ENCODE assay signal across 1 cellular context in the genomic region with DNA sequence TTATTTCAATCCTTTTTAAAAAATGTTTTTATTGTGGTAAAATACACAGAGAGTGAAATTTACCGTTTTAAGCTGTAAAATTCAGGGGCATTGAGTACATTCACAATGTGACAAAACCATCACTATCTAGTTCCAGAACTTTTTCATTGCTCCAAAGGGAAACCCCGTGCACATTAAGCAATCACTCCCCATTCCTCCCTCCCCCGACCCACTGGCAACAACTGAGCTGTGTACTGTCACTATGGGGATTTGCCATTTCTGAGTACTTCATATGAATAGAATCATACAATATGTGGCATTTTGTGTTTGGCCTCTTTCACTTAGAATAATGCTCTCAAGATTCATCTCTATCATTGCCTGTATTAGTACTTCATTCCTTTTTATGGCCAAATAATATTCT.
TF ChIP-seq lines count a peak whose summit lies in the region.

No MANE protein-coding gene starts in this region.

TF ChIP-seq in SK-N-SH treated with all-trans-retinoic acid at 6 μM for 48 hours, 23 proteins besides CTCF, POLR2A, EP300 and RAD21:
- TF ChIP-seq, protein P1, sequence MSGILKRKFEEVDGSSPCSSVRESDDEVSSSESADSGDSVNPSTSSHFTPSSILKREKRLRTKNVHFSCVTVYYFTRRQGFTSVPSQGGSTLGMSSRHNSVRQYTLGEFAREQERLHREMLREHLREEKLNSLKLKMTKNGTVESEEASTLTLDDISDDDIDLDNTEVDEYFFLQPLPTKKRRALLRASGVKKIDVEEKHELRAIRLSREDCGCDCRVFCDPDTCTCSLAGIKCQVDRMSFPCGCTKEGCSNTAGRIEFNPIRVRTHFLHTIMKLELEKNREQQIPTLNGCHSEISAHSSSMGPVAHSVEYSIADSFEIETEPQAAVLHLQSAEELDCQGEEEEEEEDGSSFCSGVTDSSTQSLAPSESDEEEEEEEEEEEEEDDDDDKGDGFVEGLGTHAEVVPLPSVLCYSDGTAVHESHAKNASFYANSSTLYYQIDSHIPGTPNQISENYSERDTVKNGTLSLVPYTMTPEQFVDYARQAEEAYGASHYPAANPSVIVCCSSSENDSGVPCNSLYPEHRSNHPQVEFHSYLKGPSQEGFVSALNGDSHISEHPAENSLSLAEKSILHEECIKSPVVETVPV (CRISPR knock-in tag; IDR thresholded peaks at IDR 0.05): no peak
- TF ChIP-seq ZNF8 (CRISPR knock-in tag; IDR thresholded peaks at IDR 0.05) (no peak), ISL1 (CRISPR knock-in tag; IDR thresholded peaks at IDR 0.05) (no peak), TCF4 (CRISPR knock-in tag; IDR thresholded peaks at IDR 0.05; ENCODE audit: borderline replicate concordance) (no peak), ZNF70 (CRISPR knock-in tag; IDR thresholded peaks at IDR 0.05) (no peak), TOX (CRISPR knock-in tag; IDR thresholded peaks at IDR 0.05; ENCODE audit: borderline replicate concordance) (no peak), OSR1 (CRISPR knock-in tag; IDR thresholded peaks at IDR 0.05) (no peak), ESRRG (CRISPR knock-in tag; IDR thresholded peaks at IDR 0.05) (no peak)
- TF ChIP-seq, protein P2, sequence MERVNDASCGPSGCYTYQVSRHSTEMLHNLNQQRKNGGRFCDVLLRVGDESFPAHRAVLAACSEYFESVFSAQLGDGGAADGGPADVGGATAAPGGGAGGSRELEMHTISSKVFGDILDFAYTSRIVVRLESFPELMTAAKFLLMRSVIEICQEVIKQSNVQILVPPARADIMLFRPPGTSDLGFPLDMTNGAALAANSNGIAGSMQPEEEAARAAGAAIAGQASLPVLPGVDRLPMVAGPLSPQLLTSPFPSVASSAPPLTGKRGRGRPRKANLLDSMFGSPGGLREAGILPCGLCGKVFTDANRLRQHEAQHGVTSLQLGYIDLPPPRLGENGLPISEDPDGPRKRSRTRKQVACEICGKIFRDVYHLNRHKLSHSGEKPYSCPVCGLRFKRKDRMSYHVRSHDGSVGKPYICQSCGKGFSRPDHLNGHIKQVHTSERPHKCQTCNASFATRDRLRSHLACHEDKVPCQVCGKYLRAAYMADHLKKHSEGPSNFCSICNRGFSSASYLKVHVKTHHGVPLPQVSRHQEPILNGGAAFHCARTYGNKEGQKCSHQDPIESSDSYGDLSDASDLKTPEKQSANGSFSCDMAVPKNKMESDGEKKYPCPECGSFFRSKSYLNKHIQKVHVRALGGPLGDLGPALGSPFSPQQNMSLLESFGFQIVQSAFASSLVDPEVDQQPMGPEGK (CRISPR knock-in tag; IDR thresholded peaks at IDR 0.05; ENCODE audit: borderline replicate concordance): no peak
